In genomic region chr4:13299343-13299742, GRCh38 we compare ENCODE assay signal across 29 cellular contexts.
"Had no signal": no experiment of that assay in that cellular context is flagged by ENCODE, and none has a peak within 500 bp of the region (broad histone marks: within the 10 kb centered on the region; RNA-seq: fewer than 3 reads in every experiment).

No MANE protein-coding gene starts in this region.

- H3K36me3 ChIP-seq: heart right ventricle, neural progenitor cell, neutrophil, right atrium auricular region, right lobe of liver, stomach, suprapubic skin, thoracic aorta, uterus had no signal

- DNase-seq: heart right ventricle; islet precursor cell; left ventricle myocardium inferior; midbrain; naive thymus-derived CD8-positive, alpha-beta T cell; occipital lobe; psoas muscle; right lobe of liver; stimulated activated CD4-positive, alpha-beta T cell treated with anti-CD3 and anti-CD28 coated beads, Interleukin-12 subunit alpha, Interleukin-12 subunit beta, amount 100 ng/mL, for 4 hours; stimulated activated CD4-positive, alpha-beta T cell treated with anti-CD3 and anti-CD28 coated beads, Interleukin-15, amount 100 ng/mL, for 24 hours; stimulated activated CD4-positive, alpha-beta T cell treated with anti-CD3 and anti-CD28 coated beads, Interleukin-2, amount 100 ng/mL, for 24 hours; stimulated activated CD4-positive, alpha-beta T cell treated with anti-CD3 and anti-CD28 coated beads, Interleukin-4, amount 100 ng/mL, for 1 hour; stimulated activated naive B cell treated with anti-CD40 and anti-IgM and Interleukin-4, amounts not matched to agents 10 μg/mL and 1 μg/mL and 100 μg/mL, for 72 hours; stimulated activated naive CD8-positive, alpha-beta T cell treated with anti-CD3 and anti-CD28 coated beads, Interleukin-15, Interleukin-2, amounts not matched to agents 100 U/mL and 50 U/mL, for 24 hours; stomach; tibial artery had no signal

- ATAC-seq: heart right ventricle; mucosa of descending colon; naive thymus-derived CD8-positive, alpha-beta T cell; psoas muscle; right lobe of liver; stimulated activated naive B cell treated with anti-CD40 and anti-IgM and Interleukin-4, amounts not matched to agents 10 μg/mL and 1 μg/mL and 100 μg/mL, for 72 hours; stimulated activated naive CD8-positive, alpha-beta T cell treated with anti-CD3 and anti-CD28 coated beads, Interleukin-15, Interleukin-2, amounts not matched to agents 100 U/mL and 50 U/mL, for 24 hours had no signal

- H3K9me3 ChIP-seq: neutrophil, psoas muscle, right lobe of liver, suprapubic skin, thoracic aorta had no signal

- H3K79me2 ChIP-seq: hepatocyte, parathyroid adenoma had no signal

- H3K27me3 Mint-ChIP-seq: naive thymus-derived CD8-positive, alpha-beta T cell; stimulated activated naive B cell treated with anti-CD40 and anti-IgM and Interleukin-4, amounts not matched to agents 10 μg/mL and 1 μg/mL and 100 μg/mL, for 72 hours; type B pancreatic cell had no signal

- H3K4me3 ChIP-seq: heart right ventricle, hepatocyte, left ventricle myocardium inferior, lung, mucosa of descending colon, neural progenitor cell, psoas muscle, right atrium auricular region, right lobe of liver, skin epidermis, suprapubic skin, tibial artery, uterus had no signal

- H3K9ac ChIP-seq: neural progenitor cell, parathyroid adenoma had no signal

- H3K4me3 Mint-ChIP-seq: naive thymus-derived CD8-positive, alpha-beta T cell; nephron; neural progenitor cell; stimulated activated naive B cell treated with anti-CD40 and anti-IgM and Interleukin-4, amounts not matched to agents 10 μg/mL and 1 μg/mL and 100 μg/mL, for 72 hours; type B pancreatic cell had no signal

- H3K4me1 ChIP-seq: heart right ventricle, left ventricle myocardium inferior, neural progenitor cell, parathyroid adenoma, psoas muscle, right atrium auricular region, suprapubic skin, tibial artery, uterus had no signal

- H3K4me1 Mint-ChIP-seq: naive thymus-derived CD8-positive, alpha-beta T cell; nephron; stimulated activated naive B cell treated with anti-CD40 and anti-IgM and Interleukin-4, amounts not matched to agents 10 μg/mL and 1 μg/mL and 100 μg/mL, for 72 hours had no signal

- H3K4me2 ChIP-seq: hepatocyte, neural progenitor cell had no signal

- H3K27ac ChIP-seq: heart right ventricle, hepatocyte, left ventricle myocardium inferior, neural progenitor cell, neutrophil, parathyroid adenoma, psoas muscle, right atrium auricular region, right lobe of liver, skin epidermis, suprapubic skin, thoracic aorta, tibial artery had no signal

- H2AFZ ChIP-seq: hepatocyte, neural progenitor cell, parathyroid adenoma had no signal

- H3K27me3 ChIP-seq: heart right ventricle, hepatocyte, neural progenitor cell, neutrophil, right atrium auricular region, right lobe of liver, stomach, suprapubic skin, tibial artery, uterus had no signal

- H3K27ac Mint-ChIP-seq: naive thymus-derived CD8-positive, alpha-beta T cell; nephron; neural progenitor cell; stimulated activated naive B cell treated with anti-CD40 and anti-IgM and Interleukin-4, amounts not matched to agents 10 μg/mL and 1 μg/mL and 100 μg/mL, for 72 hours; type B pancreatic cell had no signal
